21 cellular contexts compared by ENCODE assay signal in the genomic region with DNA sequence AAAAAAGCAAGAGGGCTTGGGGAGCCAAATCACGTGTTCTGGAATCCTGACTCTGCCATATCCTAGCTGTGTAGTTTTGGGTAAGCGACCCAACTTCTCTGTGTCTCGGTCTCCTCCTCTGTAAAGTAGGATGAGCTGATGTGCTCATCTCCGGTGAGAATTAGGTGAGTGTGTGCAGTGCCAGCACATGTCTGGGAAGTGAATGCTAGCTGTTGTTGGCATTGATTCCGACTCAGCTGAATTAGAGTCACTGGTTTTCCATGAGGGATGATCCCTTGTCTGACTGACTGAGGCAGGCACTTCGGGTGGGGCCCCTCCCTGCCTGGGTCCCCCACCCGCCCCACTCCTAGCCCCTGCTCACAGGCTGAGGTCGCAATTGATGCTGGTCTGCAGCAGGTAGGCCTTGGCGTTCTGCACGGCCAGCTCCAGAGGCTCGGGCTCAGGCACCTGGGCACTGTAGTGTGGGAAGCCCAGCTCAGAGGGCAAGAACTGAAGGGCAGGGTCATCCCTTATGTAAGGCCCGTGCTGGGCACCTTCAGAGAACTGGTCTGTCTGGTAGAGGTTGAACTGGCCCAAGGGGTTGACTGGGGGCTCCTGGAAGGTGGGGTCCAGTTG. TPM values are rescaled to one million over a fixed set of nuclear protein-coding genes. Genes with fewer than 3 reads are reported as not detected.
DNase-seq lines count a peak whose midpoint lies in the region; ATAC-seq and TF ChIP-seq lines count a peak whose summit lies in the region.
"Had no signal": no experiment of that assay in that cellular context is flagged by ENCODE, and none has a peak within 500 bp of the region (broad histone marks: within the 10 kb centered on the region; RNA-seq: fewer than 3 reads in every experiment).

No MANE protein-coding gene starts in this region.

- H3K79me2 ChIP-seq in hepatocyte (no peaks in the 10 kb centered on the region), neural progenitor cell (ENCODE audit: low read depth) (no peaks in the 10 kb centered on the region)

- peak; percentile 2 for DNase-seq in GM12865 (ENCODE audit: low read depth)
- DNase-seq in RWPE2 (ENCODE audit: low spot score) = no peak
- no peak for DNase-seq in hepatocyte (ENCODE audit: low spot score)
- no peak for DNase-seq in neural progenitor cell (ENCODE audit: low spot score)
- DNase-seq in middle frontal gyrus (ENCODE audit: extremely low spot score, low spot score) = no peak
- DNase-seq in brain microvascular endothelial cell = no peak
- DNase-seq in T-helper 2 cell = no peak
- no peak for DNase-seq in NCI-H2196 (lab: John Stamatoyannopoulos, UW; ENCODE audit: unreplicated experiment)
- DNase-seq: activated CD8-positive, alpha-beta T cell treated with anti-CD3 and anti-CD28 coated beads, Interleukin-2, amount 10 ng/mL, durations not matched to agents 7 days and 5 days; COR-L47; cortex of kidney; gastrocnemius medialis; NCI-H187 treated with DMSO at 0.1 percent for 48 hours; NCI-H226 had no signal

- H3K4me3 ChIP-seq in GM12865 (ENCODE audit: low read depth, low read length) = no peak overlapping the region
- no peak overlapping the region for H3K4me3 ChIP-seq in RWPE2 (ENCODE audit: severe bottlenecking)
- no peak overlapping the region for H3K4me3 ChIP-seq in hepatocyte
- H3K4me3 ChIP-seq in neural progenitor cell = no peak overlapping the region
- H3K4me3 ChIP-seq in brain microvascular endothelial cell (ENCODE audit: low read depth, low read length) = no peak overlapping the region
- H3K4me3 ChIP-seq: gastrocnemius medialis, pancreas, PC-9 had no signal

- in situ Hi-C loops in brain microvascular endothelial cell (cut with HindIII; ENCODE audit: low pct_ligation_motif_present, low sequenced_read_pairs) = no loop called here

- H3K4me2 ChIP-seq in hepatocyte = peak overlapping the region; percentile 86
- peak overlapping the region; percentile 85 for H3K4me2 ChIP-seq in neural progenitor cell
- H3K4me2 ChIP-seq: PC-9 had no signal

- ATAC-seq in RWPE2 (ENCODE audit: low read depth) = peak; percentile 22; the same call in 2 of the 3 replicates
- ATAC-seq: activated CD8-positive, alpha-beta T cell treated with anti-CD3 and anti-CD28 coated beads, Interleukin-2, amount 10 ng/mL, durations not matched to agents 7 days and 5 days; gastrocnemius medialis; pancreas; sciatic nerve had no signal

- peak overlapping the region; percentile 73 for H3K4me3 Mint-ChIP-seq in neural progenitor cell
- H3K4me3 Mint-ChIP-seq: activated CD8-positive, alpha-beta T cell treated with anti-CD3 and anti-CD28 coated beads, Interleukin-2, amount 10 ng/mL, durations not matched to agents 7 days and 5 days; T-helper 2 cell treated with Interferon-gamma antibody and Interleukin-4, amounts not matched to agents 5 μg/mL and 100 μg/mL, for 36 hours had no signal

- peaks cover 17% of the 10 kb centered on the region for H3K4me1 Mint-ChIP-seq in neural progenitor cell

- H3K36me3 ChIP-seq in RWPE2 (ENCODE audit: low read depth) = no peaks in the 10 kb centered on the region
- H3K36me3 ChIP-seq in hepatocyte (replicated peaks; ENCODE audit: insufficient read depth, low read depth) = no peaks in the 10 kb centered on the region
- no peaks in the 10 kb centered on the region for H3K36me3 ChIP-seq in neural progenitor cell
- H3K36me3 ChIP-seq in brain microvascular endothelial cell (replicated peaks) = no peaks in the 10 kb centered on the region
- H3K36me3 ChIP-seq: gastrocnemius medialis, pancreas had no signal

- H3K27ac Mint-ChIP-seq in neural progenitor cell = no peak overlapping the region
- H3K27ac Mint-ChIP-seq: activated CD8-positive, alpha-beta T cell treated with anti-CD3 and anti-CD28 coated beads, Interleukin-2, amount 10 ng/mL, durations not matched to agents 7 days and 5 days; T-helper 2 cell treated with Interferon-gamma antibody and Interleukin-4, amounts not matched to agents 5 μg/mL and 100 μg/mL, for 36 hours had no signal

- H4K20me1 ChIP-seq in hepatocyte (ENCODE audit: insufficient read depth, poor library complexity, severe bottlenecking) = no peaks in the 10 kb centered on the region
- H4K20me1 ChIP-seq in neural progenitor cell (ENCODE audit: low read depth) = peaks cover 20% of the 10 kb centered on the region

- peaks cover 5% of the 10 kb centered on the region for H3K36me3 Mint-ChIP-seq in neural progenitor cell

- H2AFZ ChIP-seq in hepatocyte (no peak overlapping the region), neural progenitor cell (replicated peaks) (no peak overlapping the region)
- H2AFZ ChIP-seq: PC-9 had no signal

- peaks cover 7% of the 10 kb centered on the region for H3K27me3 Mint-ChIP-seq in neural progenitor cell (ENCODE audit: insufficient read depth, low read depth)

- H3K27me3 ChIP-seq in RWPE2 (ENCODE audit: insufficient read depth, poor library complexity, severe bottlenecking) = no peaks in the 10 kb centered on the region
- no peaks in the 10 kb centered on the region for H3K27me3 ChIP-seq in hepatocyte
- peaks cover 12% of the 10 kb centered on the region for H3K27me3 ChIP-seq in neural progenitor cell
- no peaks in the 10 kb centered on the region for H3K27me3 ChIP-seq in brain microvascular endothelial cell (replicated peaks)
- H3K27me3 ChIP-seq: pancreas had no signal

- H3K4me1 ChIP-seq in RWPE2 (ENCODE audit: insufficient read depth, poor library complexity, severe bottlenecking) (peaks cover 19% of the 10 kb centered on the region), hepatocyte (ENCODE audit: insufficient read depth) (peaks cover 7% of the 10 kb centered on the region), neural progenitor cell (peaks cover 23% of the 10 kb centered on the region)
- H3K4me1 ChIP-seq: pancreas had no signal

- H3K9me3 ChIP-seq in RWPE2 (ENCODE audit: severe bottlenecking) = no peaks in the 10 kb centered on the region
- no peaks in the 10 kb centered on the region for H3K9me3 ChIP-seq in hepatocyte (ENCODE audit: low read depth)
- H3K9me3 ChIP-seq in neural progenitor cell (ENCODE audit: low read depth) = no peaks in the 10 kb centered on the region
- H3K9me3 ChIP-seq: gastrocnemius medialis, pancreas, tibial nerve had no signal

- no peaks in the 10 kb centered on the region for H3K9me2 ChIP-seq in hepatocyte (replicated peaks; ENCODE audit: insufficient read depth)

- no peak for TF ChIP-seq CTCF in GM12865 (IDR thresholded peaks at IDR 0.05; ENCODE audit: insufficient read depth, low read depth, low read length, missing control alignments)
- TF ChIP-seq CTCF in RWPE2 (IDR thresholded peaks at IDR 0.05; ENCODE audit: poor library complexity, severe bottlenecking) = no peak
- no peak for TF ChIP-seq CTCF in hepatocyte (IDR thresholded peaks at IDR 0.05; ENCODE audit: poor library complexity)
- no peak for TF ChIP-seq CTCF in neural progenitor cell (IDR thresholded peaks at IDR 0.05)
- TF ChIP-seq CTCF in brain microvascular endothelial cell (IDR thresholded peaks at IDR 0.05; ENCODE audit: low read depth, low read length, missing control alignments) = no peak

- H3K9me3 Mint-ChIP-seq in neural progenitor cell = no peaks in the 10 kb centered on the region
- H3K9me3 Mint-ChIP-seq: T-helper 2 cell treated with Interferon-gamma antibody and Interleukin-4, amounts not matched to agents 5 μg/mL and 100 μg/mL, for 36 hours had no signal

- H3K27ac ChIP-seq in RWPE2 (ENCODE audit: poor library complexity, severe bottlenecking) (peak overlapping the region; percentile 3), hepatocyte (no peak overlapping the region), neural progenitor cell (no peak overlapping the region), brain microvascular endothelial cell (no peak overlapping the region)
- H3K27ac ChIP-seq: gastrocnemius medialis, pancreas, PC-9, tibial nerve had no signal

- H3K9ac ChIP-seq in neural progenitor cell = no peak overlapping the region

- WGBS in hepatocyte (ENCODE audit: low lambda C conversion rate, missing lambda C conversion rate) = 93% methylated on average over 12 of the region's 12 CpGs

- peaks cover 56% of the 10 kb centered on the region for H3F3A ChIP-seq in neural progenitor cell (ENCODE audit: low read depth)

RNA-seq across cellular contexts. Expression of a gene that starts 0.8 kb away (rescaled TPM):
- total RNA-seq in hepatocyte (0.12 TPM in 1 of 2 replicates, not detected in the other), neural progenitor cell (ENCODE audit: low replicate concordance) (0.22 TPM in 1 of 2 replicates, not detected in the other)
- not detected in 2 replicates for polyA plus RNA-seq in hepatocyte
- total RNA-seq: gastrocnemius medialis, SK-MEL-5 had no signal
- polyA plus RNA-seq: liver had no signal

RNA-seq across cellular contexts. Expression of a gene that starts 21.6 kb away (rescaled TPM):
- total RNA-seq in hepatocyte (18.3 and 23.7 TPM in 2 replicates), neural progenitor cell (ENCODE audit: low replicate concordance) (22.8 and 50.3 TPM in 2 replicates)
- 70.1 and 95.8 TPM in 2 replicates for polyA plus RNA-seq in hepatocyte

RNA-seq across cellular contexts. Expression of a gene that starts 32.0 kb away (rescaled TPM):
- total RNA-seq in hepatocyte (25.2 and 71.4 TPM in 2 replicates), neural progenitor cell (ENCODE audit: low replicate concordance) (5.5 and 33.2 TPM in 2 replicates)
- 46.0 and 60.7 TPM in 2 replicates for polyA plus RNA-seq in hepatocyte

RNA-seq across cellular contexts. Expression of a gene that starts 45.2 kb away (rescaled TPM):
- 12.1 and 17.0 TPM in 2 replicates for total RNA-seq in hepatocyte
- 12.6 and 15.6 TPM in 2 replicates for polyA plus RNA-seq in hepatocyte
- total RNA-seq in neural progenitor cell (ENCODE audit: low replicate concordance) = 8.1 and 50.8 TPM in 2 replicates

RNA-seq across cellular contexts. Expression of a gene that starts 48.7 kb away (rescaled TPM):
- 33.8 and 41.6 TPM in 2 replicates for total RNA-seq in hepatocyte
- polyA plus RNA-seq in hepatocyte = 33.4 and 39.0 TPM in 2 replicates
- 38.3 and 65.7 TPM in 2 replicates for total RNA-seq in neural progenitor cell (ENCODE audit: low replicate concordance)
